19 cellular contexts compared by ENCODE assay signal in genomic region chr4:6464842-6465588, GRCh38. TPM values are rescaled to one million over a fixed set of nuclear protein-coding genes. Genes with fewer than 3 reads are reported as not detected.
DNase-seq lines count a peak whose midpoint lies in the region; ATAC-seq and TF ChIP-seq lines count a peak whose summit lies in the region.
"Had no signal": no experiment of that assay in that cellular context is flagged by ENCODE, and none has a peak within 500 bp of the region (broad histone marks: within the 10 kb centered on the region; RNA-seq: fewer than 3 reads in every experiment).

No MANE protein-coding gene starts in this region.

- H3K9me3 ChIP-seq in esophagus muscularis mucosa (no peaks in the 10 kb centered on the region), sigmoid colon (no peaks in the 10 kb centered on the region)
- H3K9me3 ChIP-seq: esophagus squamous epithelium, right atrium auricular region had no signal

- H3K27me3 ChIP-seq in GM23338 (ENCODE audit: insufficient read depth) (peaks cover 22% of the 10 kb centered on the region), esophagus muscularis mucosa (peaks cover 0 to 73% (median 1%) of the 10 kb centered on the region in 4 donors), sigmoid colon (peaks cover 0 to 41% (median 20%) of the 10 kb centered on the region in 3 donors)
- H3K27me3 ChIP-seq: right atrium auricular region had no signal

- H3K9me3 Mint-ChIP-seq in GM23338, result no peaks in the 10 kb centered on the region
- H3K9me3 Mint-ChIP-seq: type B pancreatic cell had no signal

- H3K27ac Mint-ChIP-seq in GM23338, result no peak overlapping the region
- H3K27ac Mint-ChIP-seq: type B pancreatic cell had no signal

- intact Hi-C loops in esophagus muscularis mucosa (cut with DNase I), result no loop called here
- intact Hi-C loops in sigmoid colon (cut with DNase I), result no loop called here

- WGBS in esophagus muscularis mucosa, result 82% methylated on average over 6 of the region's 7 CpGs
- 61 to 81% methylated on average over 7 of the region's 7 CpGs for WGBS in sigmoid colon, 2 donors

- peaks cover 22% of the 10 kb centered on the region for H3K27me3 Mint-ChIP-seq in GM23338 (ENCODE audit: insufficient read depth, low read depth, poor library complexity)

- H3K4me1 Mint-ChIP-seq in GM23338, result peaks cover 14% of the 10 kb centered on the region

- ATAC-seq in GM23338 (peak; percentile 73), HG03469 (IDR thresholded peaks at IDR 0.05; ENCODE audit: unreplicated experiment) (no peak), HG02588 (IDR thresholded peaks at IDR 0.05; ENCODE audit: unreplicated experiment) (no peak), HG03442 (IDR thresholded peaks at IDR 0.05; ENCODE audit: unreplicated experiment) (no peak)

- H3K27ac ChIP-seq in GM23338 (ENCODE audit: low read depth) (no peak overlapping the region), esophagus muscularis mucosa (replicated peaks in 1 of 4) (no peak overlapping the region), sigmoid colon (no peak overlapping the region)
- H3K27ac ChIP-seq: esophagus squamous epithelium, right atrium auricular region had no signal

- H3K4me3 Mint-ChIP-seq in GM23338, result no peak overlapping the region
- H3K4me3 Mint-ChIP-seq: type B pancreatic cell had no signal

- H3K9me2 ChIP-seq in GM23338 (ENCODE audit: insufficient read depth), result no peaks in the 10 kb centered on the region

- TF ChIP-seq EP300 in esophagus muscularis mucosa (IDR thresholded peaks at IDR 0.05), result no peak
- TF ChIP-seq EP300 in sigmoid colon (IDR thresholded peaks at IDR 0.05), result no peak

- no peak for TF ChIP-seq CTCF in GM23338 (conservative IDR thresholded peaks at IDR 0.05; ENCODE audit: low read depth in 2 of 2)
- TF ChIP-seq CTCF in esophagus muscularis mucosa (IDR thresholded peaks at IDR 0.05), result no peak
- TF ChIP-seq CTCF in sigmoid colon (IDR thresholded peaks at IDR 0.05), result no peak

- H3K36me3 Mint-ChIP-seq in GM23338 (ENCODE audit: low read depth), result no peaks in the 10 kb centered on the region
- H3K36me3 Mint-ChIP-seq: type B pancreatic cell had no signal

- H3F3A ChIP-seq in GM23338 (replicated peaks; ENCODE audit: low read depth), result no peaks in the 10 kb centered on the region

- peak; percentile 57 for DNase-seq in GM23338 (ENCODE audit: low spot score)
- DNase-seq in NAMALWA (ENCODE audit: low spot score), result peak; percentile 55
- peak; percentile 83 for DNase-seq in esophagus muscularis mucosa (ENCODE audit: extremely low spot score)
- peak; percentile 36 for DNase-seq in sigmoid colon
- DNase-seq: activated CD4-positive, alpha-beta T cell treated with anti-CD3 and anti-CD28 coated beads for 1 hour; activated effector memory CD4-positive, alpha-beta T cell treated with anti-CD3 and anti-CD28 coated beads, Interleukin-2, amount 50 U/mL, for 16 hours; AML-193; amniotic stem cell; DND-41; esophagus squamous epithelium; IMR-90; NCI-H82; stimulated activated naive CD4-positive, alpha-beta T cell treated with Interleukin-2 at 50 U/mL for 16 hours had no signal

- no peaks in the 10 kb centered on the region; the same call in 1 of the 2 replicates for H3K4me1 ChIP-seq in GM23338 (ENCODE audit: insufficient read depth)
- H3K4me1 ChIP-seq in esophagus muscularis mucosa, result peaks cover 1 to 3% (median 2%) of the 10 kb centered on the region in 4 donors
- peaks cover 0 to 2% (median 1%) of the 10 kb centered on the region in 4 donors for H3K4me1 ChIP-seq in sigmoid colon

- H2AFZ ChIP-seq in GM23338, result no peak overlapping the region

- H3K79me2 ChIP-seq in GM23338 (replicated peaks; ENCODE audit: insufficient read depth), result no peaks in the 10 kb centered on the region

- no peak overlapping the region for H3K4me3 ChIP-seq in GM23338
- no peak overlapping the region for H3K4me3 ChIP-seq in esophagus muscularis mucosa
- H3K4me3 ChIP-seq in sigmoid colon, result no peak overlapping the region
- H3K4me3 ChIP-seq: esophagus squamous epithelium, lung, right atrium auricular region had no signal

- TF ChIP-seq POLR2A in esophagus muscularis mucosa (IDR thresholded peaks at IDR 0.05; ENCODE audit: low read depth) (no peak), sigmoid colon (IDR thresholded peaks at IDR 0.05) (no peak)

- no peaks in the 10 kb centered on the region for H3K36me3 ChIP-seq in GM23338 (ENCODE audit: insufficient read depth)
- H3K36me3 ChIP-seq in esophagus muscularis mucosa, result no peaks in the 10 kb centered on the region
- H3K36me3 ChIP-seq in sigmoid colon, result no peaks in the 10 kb centered on the region
- H3K36me3 ChIP-seq: esophagus squamous epithelium, right atrium auricular region had no signal

- no peaks in the 10 kb centered on the region for H4K20me1 ChIP-seq in GM23338 (replicated peaks; ENCODE audit: insufficient read depth)

- H3K4me2 ChIP-seq in GM23338, result no peak overlapping the region

TF ChIP-seq in GM23338, 12 proteins besides CTCF, POLR2A, EP300 and RAD21 (continues in another document):
- no peak for TF ChIP-seq EZH2 (IDR thresholded peaks at IDR 0.05; ENCODE audit: low read depth, unreplicated experiment)
- no peak for TF ChIP-seq EZH2phosphoT487 (IDR thresholded peaks at IDR 0.05; ENCODE audit: unreplicated experiment)
- no peak for TF ChIP-seq ZNF114 (CRISPR knock-in tag; IDR thresholded peaks at IDR 0.05)
- no peak for TF ChIP-seq JUNB (IDR thresholded peaks at IDR 0.05; ENCODE audit: unreplicated experiment)
- no peak for TF ChIP-seq REST (IDR thresholded peaks at IDR 0.05; ENCODE audit: unreplicated experiment)
- TF ChIP-seq ZNF331 (CRISPR knock-in tag; IDR thresholded peaks at IDR 0.05; ENCODE audit: low read depth), result no peak
- no peak for TF ChIP-seq POLR2AphosphoS5 (IDR thresholded peaks at IDR 0.05; ENCODE audit: low read depth)
- no peak for TF ChIP-seq NANOG (IDR thresholded peaks at IDR 0.05; ENCODE audit: borderline replicate concordance)
- no peak for TF ChIP-seq STAT1 (IDR thresholded peaks at IDR 0.05; ENCODE audit: unreplicated experiment)
- no peak for TF ChIP-seq ETS1 (IDR thresholded peaks at IDR 0.05)
- TF ChIP-seq CREB1 (CRISPR knock-in tag; IDR thresholded peaks at IDR 0.05; ENCODE audit: low read depth), result no peak

RNA-seq across cellular contexts. Expression of gene PPP2R2C, which starts 7.4 kb away (rescaled TPM):
- total RNA-seq in GM23338 (2014; rRNA removed; shearing (Covaris generic)), result 7.6 and 9.2 TPM in 2 replicates
- polyA plus RNA-seq in GM23338 (2016; fragmentation: Nextera tagmentation; extraction: Ambion mirVana), result 0.77 and 1.3 TPM in 2 replicates
- total RNA-seq in esophagus muscularis mucosa, result 1 to 10 TPM in 3 of 4 donors, under 1 TPM in 1; 0.50 to 2.7 (median 1.4) TPM
- 1 to 10 TPM in 3 of 4 donors, under 1 TPM in 1; 0.49 to 2.8 (median 1.3) TPM for total RNA-seq in sigmoid colon
- 1 to 10 TPM in 1 of 3 donors, not detected in 2; 1.1 TPM for polyA plus RNA-seq in sigmoid colon
- total RNA-seq: IMR-90 had no signal
